Comparison of ENCODE assay signal across 8 cellular contexts in genomic region chr11:47552086-47552580, GRCh38. TPM values are rescaled to one million over a fixed set of nuclear protein-coding genes. Genes with fewer than 3 reads are reported as not detected.
DNase-seq lines count a peak whose midpoint lies in the region; ATAC-seq and TF ChIP-seq lines count a peak whose summit lies in the region.

No MANE protein-coding gene starts in this region.

- H3K9me3 ChIP-seq in endodermal cell (ENCODE audit: control insufficient read depth, low read length): no peaks in the 10 kb centered on the region
- no peaks in the 10 kb centered on the region for H3K9me3 ChIP-seq in mononuclear cell (ENCODE audit: low read depth, low read length)

- DNase-seq in NCI-H82 (lab: John Stamatoyannopoulos, UW): peak; percentile 52
- no peak for DNase-seq in NCI-H82 treated with DMSO at 0.1 percent for 48 hours (lab: John Stamatoyannopoulos, UW; ENCODE audit: unreplicated experiment)
- DNase-seq in T-helper 2 cell treated with Interferon-gamma antibody and Interleukin-4, amounts not matched to agents 5 μg/mL and 100 μg/mL, for 36 hours (ENCODE audit: low spot score): no peak
- DNase-seq in endodermal cell: peak; percentile 80

- peaks cover 31% of the 10 kb centered on the region for H3K4me1 Mint-ChIP-seq in T-helper 2 cell treated with Interferon-gamma antibody and Interleukin-4, amounts not matched to agents 5 μg/mL and 100 μg/mL, for 36 hours (ENCODE audit: low read depth)
- peaks cover 11% of the 10 kb centered on the region for H3K4me1 Mint-ChIP-seq in endodermal cell

- H3K4me1 ChIP-seq in endodermal cell (ENCODE audit: control insufficient read depth, insufficient read depth, low read length) (no peaks in the 10 kb centered on the region), mononuclear cell (ENCODE audit: insufficient read depth, low read length) (peaks cover 58% of the 10 kb centered on the region), urinary bladder (ENCODE audit: insufficient read depth) (peaks cover 2% of the 10 kb centered on the region)

- H3K27me3 Mint-ChIP-seq in T-helper 2 cell treated with Interferon-gamma antibody and Interleukin-4, amounts not matched to agents 5 μg/mL and 100 μg/mL, for 36 hours (ENCODE audit: low read depth): no peaks in the 10 kb centered on the region
- H3K27me3 Mint-ChIP-seq in endodermal cell (ENCODE audit: insufficient read depth): no peaks in the 10 kb centered on the region

- H3K36me3 Mint-ChIP-seq in T-helper 2 cell treated with Interferon-gamma antibody and Interleukin-4, amounts not matched to agents 5 μg/mL and 100 μg/mL, for 36 hours (ENCODE audit: low read depth): peaks cover 29% of the 10 kb centered on the region
- peaks cover 11% of the 10 kb centered on the region for H3K36me3 Mint-ChIP-seq in endodermal cell (ENCODE audit: low read depth)

- ATAC-seq in HG03039 (IDR thresholded peaks at IDR 0.05; ENCODE audit: unreplicated experiment) (peak; percentile 7), HG03025 (IDR thresholded peaks at IDR 0.05; ENCODE audit: low FRiP score, unreplicated experiment) (no peak)

- H3K4me3 Mint-ChIP-seq in T-helper 2 cell treated with Interferon-gamma antibody and Interleukin-4, amounts not matched to agents 5 μg/mL and 100 μg/mL, for 36 hours: peak overlapping the region; percentile 98
- peak overlapping the region; percentile 97 for H3K4me3 Mint-ChIP-seq in endodermal cell

- peak overlapping the region; percentile 94 for H3K9ac ChIP-seq in endodermal cell (ENCODE audit: extremely low read depth, low read length, poor library complexity, severe bottlenecking)

- H3K27ac ChIP-seq in endodermal cell (ENCODE audit: low read depth, low read length) (peak overlapping the region; percentile 65), urinary bladder (ENCODE audit: low read depth) (peak overlapping the region; percentile 86)

- 0 to 1% methylated on average over 7 to 23 of the region's 23 CpGs for WGBS in endodermal cell (ENCODE audit: insufficient coverage in 1 of 2, insufficient read length in 1 of 2), 2 experiments
- WGBS in urinary bladder: 2% methylated on average over 23 of the region's 23 CpGs

- H3K27me3 ChIP-seq in endodermal cell (ENCODE audit: control insufficient read depth, insufficient read depth, low read length, poor library complexity, severe bottlenecking): no peaks in the 10 kb centered on the region
- H3K27me3 ChIP-seq in mononuclear cell (ENCODE audit: insufficient read depth, low read length): no peaks in the 10 kb centered on the region

- peak overlapping the region; percentile 95 for H3K27ac Mint-ChIP-seq in T-helper 2 cell treated with Interferon-gamma antibody and Interleukin-4, amounts not matched to agents 5 μg/mL and 100 μg/mL, for 36 hours
- peak overlapping the region; percentile 98 for H3K27ac Mint-ChIP-seq in endodermal cell

- H3K9me3 Mint-ChIP-seq in T-helper 2 cell treated with Interferon-gamma antibody and Interleukin-4, amounts not matched to agents 5 μg/mL and 100 μg/mL, for 36 hours: no peaks in the 10 kb centered on the region
- H3K9me3 Mint-ChIP-seq in endodermal cell: no peaks in the 10 kb centered on the region

- H3K36me3 ChIP-seq in endodermal cell (ENCODE audit: control insufficient read depth, insufficient read depth, low read length): peaks cover 35% of the 10 kb centered on the region
- no peaks in the 10 kb centered on the region for H3K36me3 ChIP-seq in urinary bladder (ENCODE audit: insufficient read depth)

- H3K4me3 ChIP-seq in endodermal cell (ENCODE audit: low read length) (peak overlapping the region; percentile 88), mononuclear cell (ENCODE audit: low read length) (peak overlapping the region; percentile 94), urinary bladder (ENCODE audit: low read depth, low read length) (peak overlapping the region; percentile 97)

- TF ChIP-seq CTCF in endodermal cell (conservative IDR thresholded peaks at IDR 0.05): no peak

RNA-seq across cellular contexts. Expression of gene CELF1, which starts 0.8 kb away (rescaled TPM):
- 100 to 1,000 TPM; 202 to 205 TPM for total RNA-seq in endodermal cell
- 89.3 TPM for polyA plus RNA-seq in endodermal cell (2013, experiment 1 of 2)
- polyA plus RNA-seq in endodermal cell (2013, experiment 2 of 2): 85.0 TPM
- 142 TPM for total RNA-seq in mononuclear cell
- 125 TPM for total RNA-seq in urinary bladder
- polyA plus RNA-seq in urinary bladder: 35.2 TPM

RNA-seq across cellular contexts. Expression of gene PTPMT1, which starts 13.3 kb away (rescaled TPM):
- total RNA-seq in endodermal cell: 10 to 100 TPM; 55.8 to 65.0 TPM
- polyA plus RNA-seq in endodermal cell (2013, experiment 1 of 2): 49.6 TPM
- polyA plus RNA-seq in endodermal cell (2013, experiment 2 of 2): 45.3 TPM
- 57.9 TPM for total RNA-seq in mononuclear cell
- 25.1 TPM for total RNA-seq in urinary bladder
- 58.8 TPM for polyA plus RNA-seq in urinary bladder

RNA-seq across cellular contexts. Expression of gene KBTBD4, which starts 26.6 kb away (rescaled TPM):
- total RNA-seq in endodermal cell (10 to 100 TPM; 13.7 to 14.8 TPM), mononuclear cell (43.7 TPM), urinary bladder (15.4 TPM)
- polyA plus RNA-seq in endodermal cell (2013, experiment 1 of 2): 17.6 TPM
- 15.7 TPM for polyA plus RNA-seq in endodermal cell (2013, experiment 2 of 2)
- 24.1 TPM for polyA plus RNA-seq in urinary bladder

RNA-seq across cellular contexts. Expression of gene NDUFS3, which starts 26.7 kb away (rescaled TPM):
- 100 to 1,000 TPM; 104 to 106 TPM for total RNA-seq in endodermal cell
- 115 TPM for polyA plus RNA-seq in endodermal cell (2013, experiment 1 of 2)
- polyA plus RNA-seq in endodermal cell (2013, experiment 2 of 2): 113 TPM
- total RNA-seq in mononuclear cell: 35.3 TPM
- 40.0 TPM for total RNA-seq in urinary bladder
- 107 TPM for polyA plus RNA-seq in urinary bladder

RNA-seq across cellular contexts. Expression of gene FAM180B, which starts 34.3 kb away (rescaled TPM):
- total RNA-seq in endodermal cell (under 1 TPM in 1 of 2 donors, not detected in 1; 0.20 TPM), mononuclear cell (not detected), urinary bladder (0.32 TPM)
- not detected for polyA plus RNA-seq in endodermal cell (2013, experiment 1 of 2)
- not detected for polyA plus RNA-seq in endodermal cell (2013, experiment 2 of 2)
- polyA plus RNA-seq in urinary bladder: 0.10 TPM

Comparison
In these comparisons a context has a peak if more than half of its experiments do, and no peak if none do; other contexts are left out.
1. DNase-seq: peak in NCI-H82 (single experiment) and endodermal cell (single experiment); none in NCI-H82 treated with DMSO at 0.1 percent for 48 hours (single experiment) and T-helper 2 cell treated with Interferon-gamma antibody and Interleukin-4, amounts not matched to agents 5 μg/mL and 100 μg/mL, for 36 hours (single experiment).
2. Peak in every context shown above with its lines, with median percentiles within 50 percentile points of each other: H3K4me3 ChIP-seq.